In the genomic region with DNA sequence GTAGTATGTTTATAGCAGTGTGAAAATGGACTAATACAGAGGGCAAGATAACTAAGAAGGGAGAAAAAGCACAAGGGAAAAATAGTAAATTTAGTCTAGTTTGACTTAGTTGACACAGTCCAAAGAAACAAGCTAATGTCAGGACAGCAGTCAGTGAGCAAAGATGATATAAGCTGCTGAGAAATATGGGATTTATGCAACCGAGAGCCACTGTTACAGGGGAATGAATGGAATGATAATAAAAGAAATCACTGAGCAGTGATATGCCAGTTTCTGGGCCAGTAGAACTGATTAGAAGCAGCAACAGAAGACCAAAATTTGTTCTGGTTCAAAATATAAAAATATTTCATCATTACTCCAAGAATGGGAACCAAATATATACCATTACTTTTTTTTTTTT, we compare ENCODE assay signal across 16 cellular contexts.
DNase-seq lines count a peak whose midpoint lies in the region; ATAC-seq and TF ChIP-seq lines count a peak whose summit lies in the region.
"Had no signal": no experiment of that assay in that cellular context is flagged by ENCODE, and none has a peak within 500 bp of the region (broad histone marks: within the 10 kb centered on the region; RNA-seq: fewer than 3 reads in every experiment).

No MANE protein-coding gene starts in this region.

- no peak for ATAC-seq in Right ventricle myocardium superior (ENCODE audit: poor library complexity)
- no peak for ATAC-seq in effector memory CD8-positive, alpha-beta T cell (replicated peaks)
- ATAC-seq in upper lobe of left lung (ENCODE audit: low FRiP score in 2 of 2) = no peak
- ATAC-seq: GM23338, PC-3 had no signal

- 71 to 74% methylated on average over 1 of the region's 1 CpG for WGBS in upper lobe of left lung, 2 donors

- TF ChIP-seq CTCF in AG09319 (IDR thresholded peaks at IDR 0.05; ENCODE audit: low read depth, low read length) (no peak), HFFc6 (IDR thresholded peaks at IDR 0.05) (no peak), mesothelial cell of epicardium (IDR thresholded peaks at IDR 0.05; ENCODE audit: unreplicated experiment) (no peak), colonic mucosa (IDR thresholded peaks at IDR 0.05) (no peak), upper lobe of left lung (IDR thresholded peaks at IDR 0.05) (no peak)

- H3K9me3 ChIP-seq in colonic mucosa = no peaks in the 10 kb centered on the region
- H3K9me3 ChIP-seq in upper lobe of left lung = no peaks in the 10 kb centered on the region

- DNase-seq in AG09319 (ENCODE audit: extremely low read depth, low read depth) (peak; percentile 49), HFFc6 (peak; percentile 8), dedifferentiated amniotic fluid mesenchymal stem cell (ENCODE audit: extremely low spot score) (peak; percentile 64), mesothelial cell of epicardium (ENCODE audit: low spot score in 2 of 2, unreplicated experiment in 2 of 2) (no peak), colonic mucosa (no peak), Right ventricle myocardium superior (no peak), upper lobe of left lung (no peak)
- no peak for DNase-seq in effector memory CD8-positive, alpha-beta T cell
- DNase-seq: C1 segment of cervical spinal cord, KG1, NCI-H1092, NCI-H2107, NCI-H226, NCI-H526 treated with DMSO at 0.1 percent for 48 hours, PC-3 had no signal

- H3K27me3 ChIP-seq in colonic mucosa = no peaks in the 10 kb centered on the region
- H3K27me3 ChIP-seq in upper lobe of left lung = no peaks in the 10 kb centered on the region

- H3K4me1 ChIP-seq in colonic mucosa (no peaks in the 10 kb centered on the region), upper lobe of left lung (peaks cover 6 to 16% (median 9%) of the 10 kb centered on the region in 4 donors)

- H3K9me3 Mint-ChIP-seq in HFFc6 (peaks cover 16% of the 10 kb centered on the region), mesothelial cell of epicardium (peaks cover 15% of the 10 kb centered on the region)
- H3K9me3 Mint-ChIP-seq in effector memory CD8-positive, alpha-beta T cell = peaks cover 0 to 1% of the 10 kb centered on the region in 2 donors

- peak overlapping the region; percentile 56 for H3K27ac Mint-ChIP-seq in HFFc6
- H3K27ac Mint-ChIP-seq in mesothelial cell of epicardium = peak overlapping the region; percentile 58
- H3K27ac Mint-ChIP-seq in effector memory CD8-positive, alpha-beta T cell = no peak overlapping the region
- H3K27ac Mint-ChIP-seq: GM23338 had no signal

- no peak for TF ChIP-seq POLR2A in upper lobe of left lung (IDR thresholded peaks at IDR 0.05)

- H3K4me1 Mint-ChIP-seq in HFFc6 (ENCODE audit: low read depth) (peaks cover 26% of the 10 kb centered on the region), mesothelial cell of epicardium (peaks cover 19% of the 10 kb centered on the region)
- H3K4me1 Mint-ChIP-seq in effector memory CD8-positive, alpha-beta T cell (ENCODE audit: low read depth in 2 of 2) = peaks cover 0 to 8% of the 10 kb centered on the region in 2 donors
- H3K4me1 Mint-ChIP-seq: GM23338 had no signal

- H3K27ac ChIP-seq in colonic mucosa (no peak overlapping the region), upper lobe of left lung (no peak overlapping the region)

- no peak for TF ChIP-seq EP300 in upper lobe of left lung (IDR thresholded peaks at IDR 0.05)

- no peak overlapping the region for H3K9ac ChIP-seq in colonic mucosa (ENCODE audit: low read depth in 2 of 2, low read length in 2 of 2)

- no peak overlapping the region for H3K4me3 Mint-ChIP-seq in HFFc6
- H3K4me3 Mint-ChIP-seq in mesothelial cell of epicardium = no peak overlapping the region
- H3K4me3 Mint-ChIP-seq in effector memory CD8-positive, alpha-beta T cell = no peak overlapping the region
- H3K4me3 Mint-ChIP-seq: GM23338 had no signal

- H3K4me3 ChIP-seq in colonic mucosa (no peak overlapping the region), upper lobe of left lung (no peak overlapping the region)
- H3K4me3 ChIP-seq: GM23338 had no signal

- H3K27me3 Mint-ChIP-seq in HFFc6 (ENCODE audit: insufficient read depth) (0 out of 2 replicates have a peak, but pooled peaks cover 3% of the 10 kb centered on the region), mesothelial cell of epicardium (ENCODE audit: low read depth) (no peaks in the 10 kb centered on the region)
- no peaks in the 10 kb centered on the region for H3K27me3 Mint-ChIP-seq in effector memory CD8-positive, alpha-beta T cell

- intact Hi-C loops in colonic mucosa (cut with DNase I) (no loop called here), Right ventricle myocardium superior (cut with DNase I) (no loop called here)

- H3K36me3 Mint-ChIP-seq in HFFc6 (ENCODE audit: low read depth) = peaks cover 31% of the 10 kb centered on the region
- H3K36me3 Mint-ChIP-seq in mesothelial cell of epicardium = peaks cover 18% of the 10 kb centered on the region
- H3K36me3 Mint-ChIP-seq in effector memory CD8-positive, alpha-beta T cell (ENCODE audit: insufficient read depth) = peaks cover 8% of the 10 kb centered on the region

- no peaks in the 10 kb centered on the region for H3K36me3 ChIP-seq in colonic mucosa
- no peaks in the 10 kb centered on the region for H3K36me3 ChIP-seq in upper lobe of left lung

Comparison
In these comparisons a context has a peak if more than half of its experiments do, and no peak if none do; other contexts are left out.
1. DNase-seq: peak in AG09319 (single experiment), HFFc6 (single experiment) and dedifferentiated amniotic fluid mesenchymal stem cell (single experiment); none in mesothelial cell of epicardium (0 of 2), colonic mucosa (single experiment), Right ventricle myocardium superior (single experiment), effector memory CD8-positive, alpha-beta T cell (0 of 3) and upper lobe of left lung (0 of 2).
2. H3K27ac Mint-ChIP-seq: peak in HFFc6 (single experiment) and mesothelial cell of epicardium (single experiment); none in effector memory CD8-positive, alpha-beta T cell (0 of 2).